8 cellular contexts compared by ENCODE assay signal in the genomic region with DNA sequence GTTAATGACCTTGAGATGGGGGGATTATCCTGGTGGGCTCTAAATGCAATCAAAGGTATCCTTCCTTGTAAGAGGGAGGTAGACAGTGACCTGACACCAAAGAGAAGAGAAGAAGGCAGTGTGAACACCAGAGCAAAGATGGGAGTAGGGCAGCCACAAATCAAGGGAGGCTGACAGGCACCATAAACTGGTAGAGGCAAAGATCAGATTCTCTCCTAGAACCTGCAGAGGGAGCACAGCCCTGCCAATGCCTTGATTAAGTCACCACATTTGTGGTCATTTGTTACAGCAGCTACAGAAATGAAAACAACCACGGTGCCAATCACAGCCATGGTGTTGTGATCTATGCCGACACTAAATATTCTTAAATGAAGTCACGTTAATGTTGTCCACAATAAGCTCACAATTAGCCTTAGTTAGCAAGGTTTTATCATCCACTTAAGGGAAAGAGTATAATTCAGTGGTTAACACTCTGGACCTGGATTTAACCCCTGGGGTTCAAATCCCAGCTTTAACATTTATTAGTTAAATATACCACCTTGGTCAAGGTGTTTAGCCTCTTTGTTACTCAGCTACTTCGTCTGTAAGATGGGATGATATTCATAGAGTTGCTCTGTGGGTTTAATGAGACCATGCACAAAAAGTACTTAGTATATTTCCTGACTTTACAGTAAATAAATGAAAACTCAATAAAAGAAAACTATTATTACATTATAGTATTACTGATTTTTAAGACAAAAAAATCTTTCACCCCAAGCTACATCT.
DNase-seq lines count a peak whose midpoint lies in the region; ATAC-seq and TF ChIP-seq lines count a peak whose summit lies in the region.

No MANE protein-coding gene starts in this region.

- peaks cover 12 to 16% of the 10 kb centered on the region in 2 donors for H3K4me1 ChIP-seq in left lung

- H3K36me3 Mint-ChIP-seq in activated naive CD4-positive, alpha-beta T cell treated with anti-CD3 and anti-CD28 coated beads for 36 hours (ENCODE audit: low read depth): peaks cover 6% of the 10 kb centered on the region
- peaks cover 13% of the 10 kb centered on the region for H3K36me3 Mint-ChIP-seq in activated CD4-positive, alpha-beta memory T cell treated with anti-CD3 and anti-CD28 coated beads for 36 hours

- POLR2A ChIA-PET in activated CD4-positive, alpha-beta memory T cell treated with anti-CD3 and anti-CD28 coated beads for 36 hours (lab: Charles Lee): no interaction called here

- H3K27ac ChIP-seq in left lung: peak overlapping the region in 1 of 2 donors; percentile 9

- ATAC-seq in HG03175 (IDR thresholded peaks at IDR 0.05; ENCODE audit: unreplicated experiment): peak; percentile 64
- ATAC-seq in left lung: peak; percentile 68

- H3K9me3 Mint-ChIP-seq in activated naive CD4-positive, alpha-beta T cell treated with anti-CD3 and anti-CD28 coated beads for 36 hours: peaks cover 7% of the 10 kb centered on the region
- H3K9me3 Mint-ChIP-seq in activated CD4-positive, alpha-beta memory T cell treated with anti-CD3 and anti-CD28 coated beads for 36 hours: peaks cover 8% of the 10 kb centered on the region

- H3K27ac Mint-ChIP-seq in activated naive CD4-positive, alpha-beta T cell treated with anti-CD3 and anti-CD28 coated beads for 36 hours: no peak overlapping the region
- H3K27ac Mint-ChIP-seq in activated CD4-positive, alpha-beta memory T cell treated with anti-CD3 and anti-CD28 coated beads for 36 hours: no peak overlapping the region

- no peaks in the 10 kb centered on the region for H3K36me3 ChIP-seq in left lung

- H3K9me3 ChIP-seq in left lung: no peaks in the 10 kb centered on the region

- H3K27me3 Mint-ChIP-seq in activated naive CD4-positive, alpha-beta T cell treated with anti-CD3 and anti-CD28 coated beads for 36 hours (ENCODE audit: low read depth): no peaks in the 10 kb centered on the region
- no peaks in the 10 kb centered on the region for H3K27me3 Mint-ChIP-seq in activated CD4-positive, alpha-beta memory T cell treated with anti-CD3 and anti-CD28 coated beads for 36 hours

- H3K27me3 ChIP-seq in left lung: no peaks in the 10 kb centered on the region

- H3K4me3 ChIP-seq in left lung: no peak overlapping the region

- H3K4me3 Mint-ChIP-seq in activated naive CD4-positive, alpha-beta T cell treated with anti-CD3 and anti-CD28 coated beads for 36 hours: no peak overlapping the region
- H3K4me3 Mint-ChIP-seq in activated CD4-positive, alpha-beta memory T cell treated with anti-CD3 and anti-CD28 coated beads for 36 hours: no peak overlapping the region

- CTCF ChIA-PET in activated naive CD4-positive, alpha-beta T cell treated with anti-CD3 and anti-CD28 coated beads for 36 hours (lab: Charles Lee): interaction anchor here (0.6 to 1.4 kb wide), 5 partner anchors 9 to 824 kb away, joined by 3 to 4 read pairs (median 3); no protein-coding TSS in a partner anchor
- CTCF ChIA-PET in activated CD4-positive, alpha-beta memory T cell treated with anti-CD3 and anti-CD28 coated beads for 36 hours (lab: Charles Lee): interaction anchor here (0.6 to 1.6 kb wide), 10 partner anchors 8 to 91 kb away, joined by 3 to 7 read pairs (median 4); no protein-coding TSS in a partner anchor

- no peak for TF ChIP-seq CTCF in left lung (IDR thresholded peaks at IDR 0.05)

- DNase-seq in activated naive CD4-positive, alpha-beta T cell treated with anti-CD3 and anti-CD28 coated beads for 36 hours: peak; percentile 31
- DNase-seq in activated naive CD4-positive, alpha-beta T cell treated with anti-CD3 and anti-CD28 coated beads, Interleukin-2, amount 50 U/mL, for 16 hours: no peak
- peak; percentile 26 for DNase-seq in activated CD4-positive, alpha-beta memory T cell treated with anti-CD3 and anti-CD28 coated beads for 36 hours
- DNase-seq in left lung (no peak), COLO829 (ENCODE audit: low spot score) (no peak), NCI-H1105 treated with DMSO at 0.1 percent for 48 hours (lab: John Stamatoyannopoulos, UW) (no peak)
- DNase-seq in stimulated activated CD4-positive, alpha-beta T cell treated with anti-CD3 and anti-CD28 coated beads, Interleukin-2, amount 100 ng/mL, for 24 hours: no peak

- peaks cover 28% of the 10 kb centered on the region for H3K4me1 Mint-ChIP-seq in activated naive CD4-positive, alpha-beta T cell treated with anti-CD3 and anti-CD28 coated beads for 36 hours (ENCODE audit: low read depth)
- peaks cover 30% of the 10 kb centered on the region for H3K4me1 Mint-ChIP-seq in activated CD4-positive, alpha-beta memory T cell treated with anti-CD3 and anti-CD28 coated beads for 36 hours (ENCODE audit: low read depth)

- intact Hi-C loops in activated naive CD4-positive, alpha-beta T cell treated with anti-CD3 and anti-CD28 coated beads for 36 hours (cut with micrococcal nuclease): loop anchor here (2.0 to 10.0 kb wide), 2 partner anchors 70 to 332 kb away; a partner anchor contains a TSS
- intact Hi-C loops in activated CD4-positive, alpha-beta memory T cell treated with anti-CD3 and anti-CD28 coated beads for 36 hours (cut with micrococcal nuclease): no loop called here
- intact Hi-C loops in left lung (cut with DNase I): no loop called here

Comparison
In these comparisons a context has a peak if more than half of its experiments do, and no peak if none do; other contexts are left out.
1. DNase-seq: peak in activated naive CD4-positive, alpha-beta T cell treated with anti-CD3 and anti-CD28 coated beads for 36 hours (single experiment) and activated CD4-positive, alpha-beta memory T cell treated with anti-CD3 and anti-CD28 coated beads for 36 hours (single experiment); none in activated naive CD4-positive, alpha-beta T cell treated with anti-CD3 and anti-CD28 coated beads, Interleukin-2, amount 50 U/mL, for 16 hours (single experiment), left lung (0 of 2), COLO829 (single experiment), stimulated activated CD4-positive, alpha-beta T cell treated with anti-CD3 and anti-CD28 coated beads, Interleukin-2, amount 100 ng/mL, for 24 hours (0 of 2) and NCI-H1105 treated with DMSO at 0.1 percent for 48 hours (single experiment).